13 cellular contexts compared by ENCODE assay signal in genomic region chr1:183569141-183569540, GRCh38. TPM values are rescaled to one million over a fixed set of nuclear protein-coding genes. Genes with fewer than 3 reads are reported as not detected.
DNase-seq lines count a peak whose midpoint lies in the region; ATAC-seq and TF ChIP-seq lines count a peak whose summit lies in the region.
"Had no signal": no experiment of that assay in that cellular context is flagged by ENCODE, and none has a peak within 500 bp of the region (broad histone marks: within the 10 kb centered on the region; RNA-seq: fewer than 3 reads in every experiment).

No MANE protein-coding gene starts in this region.

- no peak overlapping the region for H3K4me3 Mint-ChIP-seq in CD14-positive monocyte
- H3K4me3 Mint-ChIP-seq in activated T-helper 1 cell treated with anti-CD3 and anti-CD28 coated beads, Interleukin-12 subunit alpha, Interleukin-12 subunit beta, Interleukin-2, Interleukin-4 antibody, amounts not matched to agents 30 ng/mL and 10 ng/mL and 1 ng/mL, durations not matched to agents 14 hours and 24 hours and 36 hours = no peak overlapping the region

- no peak overlapping the region for H3K27ac ChIP-seq in GM23248
- peak overlapping the region; percentile 53 for H3K27ac ChIP-seq in mesenchymal stem cell (ENCODE audit: low read length, poor library complexity, severe bottlenecking)

- no peak for ATAC-seq in HG03457 (IDR thresholded peaks at IDR 0.05; ENCODE audit: unreplicated experiment)
- no peak for ATAC-seq in GM21381 (IDR thresholded peaks at IDR 0.05; ENCODE audit: unreplicated experiment)
- ATAC-seq in GM21723 (IDR thresholded peaks at IDR 0.05; ENCODE audit: unreplicated experiment) = no peak

- no peaks in the 10 kb centered on the region for H3K9me2 ChIP-seq in GM23248 (ENCODE audit: insufficient read depth)

- no peak overlapping the region for H2AFZ ChIP-seq in GM23248
- H2AFZ ChIP-seq in mesenchymal stem cell (ENCODE audit: low read depth, low read length) = no peak overlapping the region

- no peak overlapping the region for H4K8ac ChIP-seq in mesenchymal stem cell (ENCODE audit: low read length)

- H3K18ac ChIP-seq in mesenchymal stem cell (ENCODE audit: low read depth in 1 of 2, low read length in 2 of 2) = no peak overlapping the region

- H3K27me3 ChIP-seq in GM23248 (replicated peaks; ENCODE audit: insufficient read depth) (no peaks in the 10 kb centered on the region), mesenchymal stem cell (ENCODE audit: control insufficient read depth in 1 of 2, insufficient read depth in 1 of 2, low read length in 2 of 2) (no peaks in the 10 kb centered on the region)

- H2BK15ac ChIP-seq in mesenchymal stem cell (ENCODE audit: low read depth, poor library complexity, severe bottlenecking) = no peak overlapping the region

- intact Hi-C loops in CD14-positive monocyte (cut with micrococcal nuclease) = loop anchor here in 1 of 2 donors (5.0 to 10.0 kb wide), 2 partner anchors 53 to 94 kb away; partner anchors contain the start of gene SMG7
- intact Hi-C loops in activated T-helper 1 cell treated with anti-CD3 and anti-CD28 coated beads, Interleukin-12 subunit alpha, Interleukin-12 subunit beta, Interleukin-2, Interleukin-4 antibody, amounts not matched to agents 30 ng/mL and 10 ng/mL and 1 ng/mL, durations not matched to agents 14 hours and 24 hours and 36 hours (cut with micrococcal nuclease) = loop anchor here (1.0 to 5.0 kb wide), 2 partner anchors 21 to 53 kb away; partner anchors contain the start of gene NCF2

- no peak overlapping the region for H2BK120ac ChIP-seq in mesenchymal stem cell (ENCODE audit: low read depth, low read length)

- H2BK5ac ChIP-seq in mesenchymal stem cell (ENCODE audit: low read depth, low read length, poor library complexity, severe bottlenecking) = no peak overlapping the region

- H3K14ac ChIP-seq in mesenchymal stem cell (ENCODE audit: low read length in 2 of 2) = no peak overlapping the region

- DNase-seq in CD14-positive monocyte (ENCODE audit: low spot score) = no peak
- peak; percentile 49 for DNase-seq in GM23248
- no peak for DNase-seq in activated T-helper 1 cell treated with anti-CD3 and anti-CD28 coated beads, Interleukin-12 subunit alpha, Interleukin-12 subunit beta, Interleukin-2, Interleukin-4 antibody, amounts not matched to agents 30 ng/mL and 10 ng/mL and 1 ng/mL, durations not matched to agents 14 hours and 24 hours and 36 hours (ENCODE audit: low spot score)
- no peak for DNase-seq in mesenchymal stem cell
- no peak for DNase-seq in NCI-H2081 (lab: John Stamatoyannopoulos, UW)
- DNase-seq: central memory CD4-positive, alpha-beta T cell; DMS79; kidney; NCI-H82; SW 1271 had no signal

- no peaks in the 10 kb centered on the region for H3K9me3 ChIP-seq in GM23248 (ENCODE audit: low read depth)
- H3K9me3 ChIP-seq in mesenchymal stem cell (ENCODE audit: control insufficient read depth, low read length) = no peaks in the 10 kb centered on the region

- in situ Hi-C loops in GM23248 (cut with MboI) = no loop called here

- H3F3A ChIP-seq in GM23248 (ENCODE audit: insufficient read depth) = no peaks in the 10 kb centered on the region

- no peak overlapping the region for H3K4ac ChIP-seq in mesenchymal stem cell (ENCODE audit: low read depth in 1 of 2, low read length in 2 of 2)

- no peak overlapping the region for H3K23ac ChIP-seq in mesenchymal stem cell (ENCODE audit: low read length in 2 of 2)

- no peak overlapping the region for H4K91ac ChIP-seq in mesenchymal stem cell (ENCODE audit: low read length)

- no peak overlapping the region for H3K4me3 ChIP-seq in GM23248
- no peak overlapping the region for H3K4me3 ChIP-seq in mesenchymal stem cell (ENCODE audit: insufficient read depth in 1 of 2, low read depth in 1 of 2, low read length in 2 of 2)

- no peak overlapping the region for H2BK12ac ChIP-seq in mesenchymal stem cell (ENCODE audit: low read length in 2 of 2)

- peaks cover 47% of the 10 kb centered on the region for H3K4me1 Mint-ChIP-seq in CD14-positive monocyte
- H3K4me1 Mint-ChIP-seq in activated T-helper 1 cell treated with anti-CD3 and anti-CD28 coated beads, Interleukin-12 subunit alpha, Interleukin-12 subunit beta, Interleukin-2, Interleukin-4 antibody, amounts not matched to agents 30 ng/mL and 10 ng/mL and 1 ng/mL, durations not matched to agents 14 hours and 24 hours and 36 hours (ENCODE audit: low read depth) = peaks cover 23% of the 10 kb centered on the region

- H3K36me3 Mint-ChIP-seq in CD14-positive monocyte = peaks cover 90 to 97% of the 10 kb centered on the region in 2 donors
- H3K36me3 Mint-ChIP-seq in activated T-helper 1 cell treated with anti-CD3 and anti-CD28 coated beads, Interleukin-12 subunit alpha, Interleukin-12 subunit beta, Interleukin-2, Interleukin-4 antibody, amounts not matched to agents 30 ng/mL and 10 ng/mL and 1 ng/mL, durations not matched to agents 14 hours and 24 hours and 36 hours (ENCODE audit: low read depth) = peaks cover 22% of the 10 kb centered on the region

- H3K9me3 Mint-ChIP-seq in CD14-positive monocyte = no peaks in the 10 kb centered on the region
- H3K9me3 Mint-ChIP-seq in activated T-helper 1 cell treated with anti-CD3 and anti-CD28 coated beads, Interleukin-12 subunit alpha, Interleukin-12 subunit beta, Interleukin-2, Interleukin-4 antibody, amounts not matched to agents 30 ng/mL and 10 ng/mL and 1 ng/mL, durations not matched to agents 14 hours and 24 hours and 36 hours = no peaks in the 10 kb centered on the region

- H3K27ac Mint-ChIP-seq in CD14-positive monocyte = peak overlapping the region; percentile 91 to 98 (median 98)
- peak overlapping the region; percentile 50 for H3K27ac Mint-ChIP-seq in activated T-helper 1 cell treated with anti-CD3 and anti-CD28 coated beads, Interleukin-12 subunit alpha, Interleukin-12 subunit beta, Interleukin-2, Interleukin-4 antibody, amounts not matched to agents 30 ng/mL and 10 ng/mL and 1 ng/mL, durations not matched to agents 14 hours and 24 hours and 36 hours

- H3K27me3 Mint-ChIP-seq in CD14-positive monocyte (ENCODE audit: low read depth in 3 of 3) = no peaks in the 10 kb centered on the region
- no peaks in the 10 kb centered on the region for H3K27me3 Mint-ChIP-seq in activated T-helper 1 cell treated with anti-CD3 and anti-CD28 coated beads, Interleukin-12 subunit alpha, Interleukin-12 subunit beta, Interleukin-2, Interleukin-4 antibody, amounts not matched to agents 30 ng/mL and 10 ng/mL and 1 ng/mL, durations not matched to agents 14 hours and 24 hours and 36 hours (ENCODE audit: insufficient read depth)

- no peak for TF ChIP-seq CTCF in CD14-positive monocyte (IDR thresholded peaks at IDR 0.05)

- H3K79me2 ChIP-seq in GM23248 (ENCODE audit: insufficient read depth) = no peaks in the 10 kb centered on the region

- no peaks in the 10 kb centered on the region for H3K79me1 ChIP-seq in mesenchymal stem cell (replicated peaks; ENCODE audit: low read length, poor library complexity, severe bottlenecking)

- 71 to 75% methylated on average over 4 of the region's 4 CpGs for WGBS in GM23248 (ENCODE audit: low coverage in 1 of 2, low lambda C conversion rate in 2 of 2, missing lambda C conversion rate in 2 of 2), 2 experiments
- 79% methylated on average over 4 of the region's 4 CpGs for WGBS in mesenchymal stem cell

- H2AK5ac ChIP-seq in mesenchymal stem cell (ENCODE audit: low read length, severe bottlenecking) = no peak overlapping the region

- H3K4me2 ChIP-seq in GM23248 (ENCODE audit: unreplicated experiment) = no peak overlapping the region
- H3K4me2 ChIP-seq in mesenchymal stem cell (ENCODE audit: low read length, poor library complexity, severe bottlenecking) = no peak overlapping the region

- no peaks in the 10 kb centered on the region for H4K20me1 ChIP-seq in GM23248 (ENCODE audit: insufficient read depth)

- H3K9ac ChIP-seq in GM23248 (no peak overlapping the region), mesenchymal stem cell (ENCODE audit: low read length) (no peak overlapping the region)

- H3K36me3 ChIP-seq in GM23248 (ENCODE audit: low read depth) (no peaks in the 10 kb centered on the region), mesenchymal stem cell (ENCODE audit: control insufficient read depth in 1 of 2, insufficient read depth in 2 of 2, low read depth in 1 of 2, low read length in 2 of 2) (no peaks in the 10 kb centered on the region)

- H3K4me1 ChIP-seq in GM23248 (ENCODE audit: insufficient read depth) (peaks cover 12% of the 10 kb centered on the region; the same call in 1 of the 2 replicates), mesenchymal stem cell (ENCODE audit: control insufficient read depth, insufficient read depth, low read depth, low read length) (peaks cover 10% of the 10 kb centered on the region)

RNA-seq across cellular contexts. Expression of gene NCF2, which starts 21.1 kb away (rescaled TPM):
- polyA plus RNA-seq in CD14-positive monocyte (100 to 1,000 TPM; 557 to 697 TPM), GM23248 (2016; fragmentation: Nextera tagmentation; extraction: Ambion mirVana) (0.28 and 0.41 TPM in 2 replicates)
- total RNA-seq in GM23248 (2014; rRNA removed; shearing (Covaris generic)) = not detected in 2 replicates
- total RNA-seq in activated T-helper 1 cell treated with anti-CD3 and anti-CD28 coated beads, Interleukin-12 subunit alpha, Interleukin-12 subunit beta, Interleukin-2, Interleukin-4 antibody, amounts not matched to agents 30 ng/mL and 10 ng/mL and 1 ng/mL, durations not matched to agents 14 hours and 24 hours and 36 hours = 4.8 and 5.9 TPM in 2 replicates
- 0.08 TPM for polyA plus RNA-seq in mesenchymal stem cell (2013, experiment 1 of 2)
- 0.04 TPM for polyA plus RNA-seq in mesenchymal stem cell (2013, experiment 2 of 2)
